ENCODE assay signal across 25 cellular contexts in the genomic region with DNA sequence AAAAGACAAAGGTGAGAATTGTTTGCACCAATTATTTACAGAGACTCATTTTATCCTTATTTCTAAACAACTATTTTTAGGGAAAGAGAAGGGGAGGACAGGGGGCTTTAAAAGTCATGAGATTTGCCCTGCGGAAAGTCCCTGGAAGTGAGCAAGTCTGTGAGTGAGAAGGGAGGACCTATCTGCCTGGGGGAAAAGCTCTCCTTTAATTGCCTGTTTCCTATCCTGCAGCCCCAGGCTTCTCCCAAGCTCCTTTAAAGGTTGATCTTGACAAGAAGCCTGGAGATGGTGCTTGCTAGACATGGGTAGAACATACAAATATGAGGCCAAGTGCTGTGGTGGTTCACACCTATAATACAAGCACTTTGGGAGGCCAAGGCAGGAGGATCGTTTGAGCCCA.
"Had no signal": no experiment of that assay in that cellular context is flagged by ENCODE, and none has a peak within 500 bp of the region (broad histone marks: within the 10 kb centered on the region; RNA-seq: fewer than 3 reads in every experiment).

No MANE protein-coding gene starts in this region.

- ATAC-seq: natural killer cell treated with Interleukin-12 subunit alpha and Interleukin-12 subunit beta and Interleukin-15 and Interleukin-18, amount 100 ng/mL, for 72 hours; right lobe of liver; stimulated activated memory B cell treated with anti-CD40 and anti-IgM and Interleukin-4, amounts not matched to agents 10 μg/mL and 1 μg/mL and 100 μg/mL, for 72 hours; stimulated activated naive CD8-positive, alpha-beta T cell treated with anti-CD3 and anti-CD28 coated beads, Interleukin-15, amount 100 ng/mL, for 72 hours; upper lobe of right lung had no signal

- H3K27ac ChIP-seq: left ventricle myocardium inferior, ovary, right atrium auricular region, right lobe of liver, transverse colon, upper lobe of right lung had no signal

- H3K27me3 ChIP-seq: ovary, right atrium auricular region, right lobe of liver, transverse colon, upper lobe of right lung had no signal

- H3K4me3 Mint-ChIP-seq: immature natural killer cell; mesothelial cell of epicardium; naive B cell; natural killer cell treated with Interleukin-12 subunit alpha and Interleukin-12 subunit beta and Interleukin-15 and Interleukin-18, amount 100 ng/mL, for 72 hours; stimulated activated memory B cell treated with anti-CD40 and anti-IgM and Interleukin-4, amounts not matched to agents 10 μg/mL and 1 μg/mL and 100 μg/mL, for 72 hours; stimulated activated naive CD8-positive, alpha-beta T cell treated with anti-CD3 and anti-CD28 coated beads, Interleukin-15, amount 100 ng/mL, for 72 hours had no signal

- H3K36me3 ChIP-seq: left ventricle myocardium inferior, ovary, right atrium auricular region, right lobe of liver, transverse colon, upper lobe of right lung had no signal

- H3K27ac Mint-ChIP-seq: immature natural killer cell; mesothelial cell of epicardium; progenitor cell of endocrine pancreas; stimulated activated memory B cell treated with anti-CD40 and anti-IgM and Interleukin-4, amounts not matched to agents 10 μg/mL and 1 μg/mL and 100 μg/mL, for 72 hours; stimulated activated naive CD8-positive, alpha-beta T cell treated with anti-CD3 and anti-CD28 coated beads, Interleukin-15, amount 100 ng/mL, for 72 hours had no signal

- H3K36me3 Mint-ChIP-seq: immature natural killer cell; mesothelial cell of epicardium; naive B cell; natural killer cell treated with Interleukin-12 subunit alpha and Interleukin-12 subunit beta and Interleukin-15 and Interleukin-18, amount 100 ng/mL, for 72 hours had no signal

- H3K4me1 Mint-ChIP-seq: immature natural killer cell; mesothelial cell of epicardium; stimulated activated naive CD8-positive, alpha-beta T cell treated with anti-CD3 and anti-CD28 coated beads, Interleukin-15, amount 100 ng/mL, for 72 hours had no signal

- H3K27me3 Mint-ChIP-seq: naive B cell; natural killer cell treated with Interleukin-12 subunit alpha and Interleukin-12 subunit beta and Interleukin-15 and Interleukin-18, amount 100 ng/mL, for 72 hours; stimulated activated memory B cell treated with anti-CD40 and anti-IgM and Interleukin-4, amounts not matched to agents 10 μg/mL and 1 μg/mL and 100 μg/mL, for 72 hours; stimulated activated naive CD8-positive, alpha-beta T cell treated with anti-CD3 and anti-CD28 coated beads, Interleukin-15, amount 100 ng/mL, for 72 hours had no signal

- H3K4me3 ChIP-seq: left ventricle myocardium inferior, lung, ovary, right atrium auricular region, right lobe of liver, smooth muscle cell, transverse colon, upper lobe of right lung had no signal

- H3K4me1 ChIP-seq: left ventricle myocardium inferior, right atrium auricular region, right lobe of liver, transverse colon, upper lobe of right lung had no signal

- H3K9me3 Mint-ChIP-seq: immature natural killer cell; mesothelial cell of epicardium; natural killer cell treated with Interleukin-12 subunit alpha and Interleukin-12 subunit beta and Interleukin-15 and Interleukin-18, amount 100 ng/mL, for 72 hours; stimulated activated naive CD8-positive, alpha-beta T cell treated with anti-CD3 and anti-CD28 coated beads, Interleukin-15, amount 100 ng/mL, for 72 hours had no signal

- DNase-seq: hypothalamus; immature natural killer cell; left ventricle myocardium inferior; mesendoderm; naive B cell; ovary; right lobe of liver; stimulated activated CD4-positive, alpha-beta T cell treated with anti-CD3 and anti-CD28 coated beads, Interleukin-1b, Interleukin-23, amount 100 ng/mL, for 48 hours; stimulated activated CD4-positive, alpha-beta T cell treated with anti-CD3 and anti-CD28 coated beads, Interleukin-2, amount 100 ng/mL, for 48 hours; stimulated activated CD4-positive, alpha-beta T cell treated with anti-CD3 and anti-CD28 coated beads, Interleukin-4, amount 100 ng/mL, for 4 hours; stimulated activated CD8-positive, alpha-beta memory T cell treated with anti-CD3 and anti-CD28 coated beads, Interleukin-4, amount 100 ng/mL, for 48 hours; stimulated activated naive CD4-positive, alpha-beta T cell treated with Interleukin-2 at 50 U/mL for 16 hours; stimulated activated naive CD8-positive, alpha-beta T cell treated with anti-CD3 and anti-CD28 coated beads, Interleukin-15, amount 100 ng/mL, for 72 hours; substantia nigra; transverse colon; upper lobe of right lung had no signal

- H3K9me3 ChIP-seq: ovary, right atrium auricular region, right lobe of liver, transverse colon, upper lobe of right lung had no signal

- H3K4me2 ChIP-seq: smooth muscle cell had no signal

- FAIRE-seq: islet of Langerhans, urothelium cell line had no signal
